9 cellular contexts compared by ENCODE assay signal in the genomic region with DNA sequence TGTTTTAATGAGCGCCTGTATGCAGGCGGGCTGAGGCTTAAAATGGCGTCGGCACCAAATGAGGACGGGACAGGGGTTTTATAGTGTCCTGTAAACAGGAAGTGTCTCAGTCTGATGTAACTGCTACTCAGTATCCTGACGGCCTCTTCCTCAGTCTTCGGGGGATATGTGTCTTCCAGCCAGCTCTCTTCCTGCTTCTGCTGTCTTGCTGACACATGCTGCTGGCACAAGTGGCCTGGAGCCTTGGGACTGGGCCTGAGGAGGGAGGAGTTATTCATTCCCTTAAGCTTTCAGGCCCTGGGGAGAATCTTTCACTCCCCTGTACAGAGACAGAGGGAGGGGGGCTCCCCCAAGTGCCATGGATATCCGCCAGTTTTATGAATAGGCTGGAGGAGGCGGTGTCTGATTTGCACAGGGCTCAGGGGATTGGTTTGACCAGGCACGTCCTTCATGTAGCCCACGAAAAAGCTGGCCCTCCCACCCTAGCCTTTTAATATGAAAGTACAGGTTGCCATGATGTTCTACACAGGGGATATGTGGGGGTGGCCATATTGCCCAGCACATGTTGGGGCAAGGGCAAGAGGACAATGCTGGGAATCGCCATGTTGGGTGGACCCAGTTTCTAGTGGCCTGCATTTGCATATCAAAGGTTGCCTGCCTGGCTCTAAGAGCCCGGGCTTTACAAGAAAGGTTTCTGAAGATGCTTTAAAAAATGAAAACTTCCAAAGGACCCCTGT. TPM values are rescaled to one million over a fixed set of nuclear protein-coding genes. Genes with fewer than 3 reads are reported as not detected.
DNase-seq lines count a peak whose midpoint lies in the region; TF ChIP-seq lines count a peak whose summit lies in the region.
"Had no signal": no experiment of that assay in that cellular context is flagged by ENCODE, and none has a peak within 500 bp of the region (broad histone marks: within the 10 kb centered on the region; RNA-seq: fewer than 3 reads in every experiment).

No MANE protein-coding gene starts in this region.

- DNase-seq in DMS 273 treated with DMSO at 0.1 percent for 48 hours (lab: John Stamatoyannopoulos, UW) (peak; percentile 98), NCI-H526 (lab: John Stamatoyannopoulos, UW) (peak; percentile 99 to 100), fibroblast of lung (ENCODE audit: low read depth in 2 of 2) (peak; percentile 11 to 85), non-pigmented ciliary epithelial cell (ENCODE audit: low read depth) (peak; percentile 18), PC-9 (no peak), GM19240 (ENCODE audit: insufficient read length, low spot score) (no peak)
- DNase-seq in central memory CD4-positive, alpha-beta T cell: no peak
- DNase-seq in stimulated activated CD4-positive, alpha-beta T cell treated with anti-CD3 and anti-CD28 coated beads, Interleukin-2, amount 100 ng/mL, for 48 hours: no peak
- DNase-seq: activated CD4-positive, alpha-beta memory T cell treated with anti-CD3 and anti-CD28 coated beads for 36 hours had no signal

- POLR2A ChIA-PET in PC-9 (lab: Charles Lee; ENCODE audit: unreplicated experiment): no interaction called here

- BruUV-seq in PC-9 (replicated peaks; lab: Mats Ljungman, UMichigan): no TSS peak

- H3K27ac ChIP-seq in fibroblast of lung (ENCODE audit: insufficient read depth, low read length) (no peak overlapping the region), PC-9 (no peak overlapping the region)

- H3K36me3 ChIP-seq in fibroblast of lung (ENCODE audit: control insufficient read depth, insufficient read depth, low read length): no peaks in the 10 kb centered on the region
- no peaks in the 10 kb centered on the region for H3K36me3 ChIP-seq in PC-9 (ENCODE audit: low read depth)

- peak overlapping the region; percentile 61 for H2AFZ ChIP-seq in fibroblast of lung (ENCODE audit: low read length)
- H2AFZ ChIP-seq in PC-9: no peak overlapping the region

- H3F3A ChIP-seq in PC-9 (ENCODE audit: insufficient read depth, low read depth): no peaks in the 10 kb centered on the region

- H3K9ac ChIP-seq in fibroblast of lung (ENCODE audit: insufficient read depth, low read length): no peak overlapping the region

- H3K4me1 ChIP-seq in fibroblast of lung (ENCODE audit: control insufficient read depth, extremely low read depth, insufficient read depth, low read length) (no peaks in the 10 kb centered on the region), PC-9 (replicated peaks; ENCODE audit: insufficient read depth) (no peaks in the 10 kb centered on the region)

- no peaks in the 10 kb centered on the region for H4K20me1 ChIP-seq in fibroblast of lung (ENCODE audit: control insufficient read depth, extremely low read depth, insufficient read depth, low read length)
- no peaks in the 10 kb centered on the region for H4K20me1 ChIP-seq in PC-9 (ENCODE audit: insufficient read depth)

- CTCF ChIA-PET in PC-9 (lab: Charles Lee): no interaction called here

- H3K4me2 ChIP-seq in fibroblast of lung (ENCODE audit: extremely low read depth, insufficient read depth, low read length): no peak overlapping the region
- H3K4me2 ChIP-seq in PC-9: no peak overlapping the region

- intact Hi-C loops in PC-9 (cut with micrococcal nuclease; ENCODE audit: unreplicated experiment): no loop called here

- H3K79me2 ChIP-seq in fibroblast of lung (ENCODE audit: control insufficient read depth, insufficient read depth, low read length) (no peaks in the 10 kb centered on the region), PC-9 (ENCODE audit: low read depth) (no peaks in the 10 kb centered on the region)

- H3K9me2 ChIP-seq in PC-9 (ENCODE audit: insufficient read depth): no peaks in the 10 kb centered on the region

- no peaks in the 10 kb centered on the region for H3K9me3 ChIP-seq in fibroblast of lung (ENCODE audit: control insufficient read depth, insufficient read depth, low read depth, low read length)
- no peaks in the 10 kb centered on the region for H3K9me3 ChIP-seq in PC-9 (ENCODE audit: insufficient read depth, low read depth)

- TF ChIP-seq CTCF in fibroblast of lung (conservative IDR thresholded peaks at IDR 0.05 in 1 of 2, IDR thresholded peaks at IDR 0.05 in 1 of 2; ENCODE audit: low read depth in 1 of 2, low read length in 2 of 2) (no peak), PC-9 (conservative IDR thresholded peaks at IDR 0.05) (no peak)

- no peak overlapping the region for H3K4me3 ChIP-seq in fibroblast of lung (replicated peaks in 1 of 4; ENCODE audit: control extremely low read depth in 1 of 4, insufficient read depth in 1 of 4, low read depth in 3 of 4, low read length in 4 of 4)
- H3K4me3 ChIP-seq in PC-9: no peak overlapping the region

- no peaks in the 10 kb centered on the region for H3K27me3 ChIP-seq in fibroblast of lung (ENCODE audit: control insufficient read depth, insufficient read depth, low read length)
- no peaks in the 10 kb centered on the region for H3K27me3 ChIP-seq in PC-9 (ENCODE audit: insufficient read depth, low read depth)

RNA-seq across cellular contexts. Expression of a gene that starts 19.9 kb away (rescaled TPM):
- total RNA-seq in fibroblast of lung (24.9 and 26.9 TPM in 2 replicates), PC-9 (2021) (152 and 217 TPM in 2 replicates)
- polyA plus RNA-seq in fibroblast of lung: 178 and 185 TPM in 2 replicates
- polyA plus RNA-seq in fibroblast of lung (2012): 194 and 205 TPM in 2 replicates
- polyA minus RNA-seq in fibroblast of lung (ENCODE audit: low replicate concordance): 42.5 and 52.1 TPM in 2 replicates

Comparison
In these comparisons a context has a peak if more than half of its experiments do, and no peak if none do; other contexts are left out.
1. DNase-seq: peak in DMS 273 treated with DMSO at 0.1 percent for 48 hours (single experiment), NCI-H526 (2 of 2), fibroblast of lung (2 of 2) and non-pigmented ciliary epithelial cell (single experiment); none in central memory CD4-positive, alpha-beta T cell (single experiment), PC-9 (0 of 2), stimulated activated CD4-positive, alpha-beta T cell treated with anti-CD3 and anti-CD28 coated beads, Interleukin-2, amount 100 ng/mL, for 48 hours (0 of 2) and GM19240 (single experiment).